In genomic region chr9:135703726-135704125, GRCh38 we compare ENCODE assay signal across 1 cellular context.
TF ChIP-seq lines count a peak whose summit lies in the region.

No MANE protein-coding gene starts in this region.

TF ChIP-seq in GM23338, 12 proteins besides CTCF, POLR2A, EP300 and RAD21:
- TF ChIP-seq REST (IDR thresholded peaks at IDR 0.05; ENCODE audit: unreplicated experiment) (no peak), ZNF462 (CRISPR knock-in tag; IDR thresholded peaks at IDR 0.05) (no peak), ZNF331 (CRISPR knock-in tag; IDR thresholded peaks at IDR 0.05; ENCODE audit: low read depth) (no peak), CREB1 (CRISPR knock-in tag; IDR thresholded peaks at IDR 0.05; ENCODE audit: low read depth) (no peak), ETS1 (IDR thresholded peaks at IDR 0.05) (no peak), JUNB (IDR thresholded peaks at IDR 0.05; ENCODE audit: unreplicated experiment) (no peak), ZNF114 (CRISPR knock-in tag; IDR thresholded peaks at IDR 0.05) (no peak), EZH2 (IDR thresholded peaks at IDR 0.05; ENCODE audit: low read depth, unreplicated experiment) (no peak), NANOG (IDR thresholded peaks at IDR 0.05; ENCODE audit: borderline replicate concordance) (no peak), POLR2AphosphoS5 (IDR thresholded peaks at IDR 0.05; ENCODE audit: low read depth) (no peak), EZH2phosphoT487 (IDR thresholded peaks at IDR 0.05; ENCODE audit: unreplicated experiment) (no peak), STAT1 (IDR thresholded peaks at IDR 0.05; ENCODE audit: unreplicated experiment) (no peak)
